17 cellular contexts compared by ENCODE assay signal in genomic region chr14:28121512-28122297, GRCh38.
"Had no signal": no experiment of that assay in that cellular context is flagged by ENCODE, and none has a peak within 500 bp of the region (broad histone marks: within the 10 kb centered on the region; RNA-seq: fewer than 3 reads in every experiment).

No MANE protein-coding gene starts in this region.

- FAIRE-seq: bronchial epithelial cell, islet of Langerhans, urothelium cell line had no signal

- H3K4me3 Mint-ChIP-seq: activated naive CD8-positive, alpha-beta T cell treated with anti-CD3 and anti-CD28 coated beads for 36 hours; nephron; stimulated activated naive CD8-positive, alpha-beta T cell treated with anti-CD3 and anti-CD28 coated beads, Interleukin-15, amount 100 ng/mL, for 72 hours had no signal

- H3K4me3 ChIP-seq: coronary artery, heart right ventricle, right lobe of liver, skin epidermis, transverse colon had no signal

- DNase-seq: activated naive CD4-positive, alpha-beta T cell; activated naive CD8-positive, alpha-beta T cell treated with anti-CD3 and anti-CD28 coated beads for 36 hours; activated T-cell treated with anti-CD3 and anti-CD28 coated beads, Interleukin-2, amount 50 U/mL, for 1 hour; cerebellar nuclear complex; heart right ventricle; nucleus accumbens; right lobe of liver; stimulated activated CD4-positive, alpha-beta T cell treated with anti-CD3 and anti-CD28 coated beads, Interleukin-1b, Interleukin-23, amount 100 ng/mL, for 48 hours; stimulated activated naive CD8-positive, alpha-beta T cell treated with anti-CD3 and anti-CD28 coated beads, Interleukin-15, amount 100 ng/mL, for 72 hours; T-helper 9 cell; transverse colon had no signal

- H3K27ac ChIP-seq: coronary artery, heart right ventricle, right lobe of liver, skin epidermis, transverse colon had no signal

- H3K9me3 Mint-ChIP-seq: nephron had no signal

- H3K27me3 ChIP-seq: heart right ventricle, right lobe of liver, transverse colon had no signal

- H3K9me3 ChIP-seq: right lobe of liver, transverse colon had no signal

- H3K27me3 Mint-ChIP-seq: activated naive CD8-positive, alpha-beta T cell treated with anti-CD3 and anti-CD28 coated beads for 36 hours; stimulated activated naive CD8-positive, alpha-beta T cell treated with anti-CD3 and anti-CD28 coated beads, Interleukin-15, amount 100 ng/mL, for 72 hours had no signal

- H3K36me3 Mint-ChIP-seq: activated naive CD8-positive, alpha-beta T cell treated with anti-CD3 and anti-CD28 coated beads for 36 hours had no signal

- H3K4me1 ChIP-seq: heart right ventricle, right lobe of liver had no signal

- H3K4me1 Mint-ChIP-seq: activated naive CD8-positive, alpha-beta T cell treated with anti-CD3 and anti-CD28 coated beads for 36 hours; nephron; stimulated activated naive CD8-positive, alpha-beta T cell treated with anti-CD3 and anti-CD28 coated beads, Interleukin-15, amount 100 ng/mL, for 72 hours had no signal

- ATAC-seq: heart right ventricle; right lobe of liver; stimulated activated naive CD8-positive, alpha-beta T cell treated with anti-CD3 and anti-CD28 coated beads, Interleukin-15, amount 100 ng/mL, for 72 hours had no signal

- H3K36me3 ChIP-seq: heart right ventricle, right lobe of liver, transverse colon had no signal
